29 cellular contexts compared by ENCODE assay signal in the genomic region with DNA sequence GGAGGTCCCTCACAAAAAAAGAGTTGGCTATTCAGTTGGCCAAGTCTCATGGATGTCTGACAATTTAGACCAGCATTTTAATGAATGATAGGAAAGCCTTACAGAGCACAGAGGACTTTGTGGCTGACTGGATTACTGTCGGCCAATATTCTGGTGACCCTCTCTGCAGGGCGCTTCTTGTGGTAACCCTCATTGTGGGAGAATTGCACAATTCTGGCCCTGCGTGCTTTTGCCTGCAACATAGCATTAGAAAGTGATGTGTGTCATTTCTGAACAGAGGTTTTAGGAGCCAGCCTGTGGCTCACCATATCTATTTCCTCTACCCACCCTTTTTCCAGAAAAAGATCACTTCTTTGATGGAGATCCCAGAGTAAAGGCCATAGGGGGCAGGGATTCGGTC.
DNase-seq lines count a peak whose midpoint lies in the region; FAIRE-seq and TF ChIP-seq lines count a peak whose summit lies in the region.
"Had no signal": no experiment of that assay in that cellular context is flagged by ENCODE, and none has a peak within 500 bp of the region (broad histone marks: within the 10 kb centered on the region; RNA-seq: fewer than 3 reads in every experiment).

No MANE protein-coding gene starts in this region.

- no peak for TF ChIP-seq CTCF in right atrium auricular region (IDR thresholded peaks at IDR 0.05)

- WGBS in small intestine, 3 donors: 75 to 95% (median 81%) methylated on average over 4 of the region's 4 CpGs

- H3K27me3 ChIP-seq in right atrium auricular region (no peaks in the 10 kb centered on the region), small intestine (ENCODE audit: control insufficient read depth in 2 of 2, insufficient read depth in 2 of 2, low read length in 2 of 2) (no peaks in the 10 kb centered on the region)
- H3K27me3 ChIP-seq: foreskin keratinocyte, hepatocyte, neutrophil, tibial nerve had no signal

- H3K27ac ChIP-seq in right atrium auricular region (no peak overlapping the region), small intestine (ENCODE audit: low read depth in 1 of 2, low read length in 1 of 2) (no peak overlapping the region)
- H3K27ac ChIP-seq: epithelial cell of prostate, foreskin keratinocyte, hepatocyte, lower lobe of right lung, neutrophil, tibial nerve had no signal

- H3K4me3 ChIP-seq in right atrium auricular region (no peak overlapping the region), small intestine (ENCODE audit: low read depth in 1 of 2, low read length in 2 of 2) (no peak overlapping the region)
- H3K4me3 ChIP-seq: hepatocyte, lower lobe of right lung, tibial nerve had no signal

- H3K36me3 ChIP-seq in right atrium auricular region: no peaks in the 10 kb centered on the region
- H3K36me3 ChIP-seq in small intestine (ENCODE audit: control insufficient read depth in 2 of 2, insufficient read depth in 2 of 2, low read length in 2 of 2): no peaks in the 10 kb centered on the region
- H3K36me3 ChIP-seq: lower lobe of right lung, neutrophil, tibial nerve had no signal

- H3K9me3 ChIP-seq in right atrium auricular region (no peaks in the 10 kb centered on the region), small intestine (ENCODE audit: control insufficient read depth, low read depth) (no peaks in the 10 kb centered on the region)
- H3K9me3 ChIP-seq: lower lobe of right lung, neutrophil, tibial nerve had no signal

- H3K4me1 ChIP-seq in right atrium auricular region (no peaks in the 10 kb centered on the region), small intestine (ENCODE audit: control insufficient read depth in 2 of 2, insufficient read depth in 1 of 2, low read depth in 1 of 2, low read length in 1 of 2) (no peaks in the 10 kb centered on the region)
- H3K4me1 ChIP-seq: foreskin keratinocyte, lower lobe of right lung had no signal

- no peak for DNase-seq in H54 (ENCODE audit: insufficient read length, low spot score)
- DNase-seq in MV-4-11 (lab: John Stamatoyannopoulos, UW): peak; percentile 98
- DNase-seq in amniotic epithelial cell (ENCODE audit: low read depth): peak; percentile 78
- peak; percentile 36 for DNase-seq in non-pigmented ciliary epithelial cell (ENCODE audit: low read depth)
- DNase-seq in iPS-NIHi7 (ENCODE audit: extremely low spot score): no peak
- no peak for DNase-seq in hippocampal formation (lab: John Stamatoyannopoulos, UW)
- no peak for DNase-seq in right atrium auricular region (ENCODE audit: low spot score)
- DNase-seq in small intestine: no peak
- DNase-seq: activated CD4-positive, alpha-beta T cell treated with anti-CD3 and anti-CD28 coated beads for 36 hours; activated CD8-positive, alpha-beta memory T cell treated with anti-CD3 and anti-CD28 coated beads for 24 hours; activated naive CD4-positive, alpha-beta T cell treated with Interleukin-2 at 50 U/mL for 16 hours; activated T-cell treated with anti-CD3 and anti-CD28 coated beads, Interleukin-2, amount 50 U/mL, for 4 hours; amniotic stem cell; CD4-positive, alpha-beta memory T cell; central memory CD4-positive, alpha-beta T cell; foreskin keratinocyte; GF-D8; lower lobe of right lung; NCI-H1417 treated with DMSO at 0.1 percent for 48 hours; NCI-H2107; NCI-H510A treated with DMSO at 0.1 percent for 48 hours; Right ventricle myocardium superior; stimulated activated naive CD8-positive, alpha-beta T cell treated with anti-CD3 and anti-CD28 coated beads, Interleukin-15, amount 100 ng/mL, for 72 hours; T-cell had no signal

- FAIRE-seq in H54 (lab: Jason Lieb, UNC): peak; percentile 93
- no peak for FAIRE-seq in small intestine (lab: Jason Lieb, UNC)
- FAIRE-seq: keratinocyte had no signal

- no peak for TF ChIP-seq POLR2A in H54 (IDR thresholded peaks at IDR 0.05; ENCODE audit: low read depth, low read length)

Comparison
In these comparisons a context has a peak if more than half of its experiments do, and no peak if none do; other contexts are left out.
1. DNase-seq: peak in MV-4-11 (single experiment), amniotic epithelial cell (single experiment) and non-pigmented ciliary epithelial cell (single experiment); none in H54 (single experiment), iPS-NIHi7 (single experiment), hippocampal formation (0 of 2), right atrium auricular region (single experiment) and small intestine (single experiment).